34 cellular contexts compared by ENCODE assay signal in the genomic region with DNA sequence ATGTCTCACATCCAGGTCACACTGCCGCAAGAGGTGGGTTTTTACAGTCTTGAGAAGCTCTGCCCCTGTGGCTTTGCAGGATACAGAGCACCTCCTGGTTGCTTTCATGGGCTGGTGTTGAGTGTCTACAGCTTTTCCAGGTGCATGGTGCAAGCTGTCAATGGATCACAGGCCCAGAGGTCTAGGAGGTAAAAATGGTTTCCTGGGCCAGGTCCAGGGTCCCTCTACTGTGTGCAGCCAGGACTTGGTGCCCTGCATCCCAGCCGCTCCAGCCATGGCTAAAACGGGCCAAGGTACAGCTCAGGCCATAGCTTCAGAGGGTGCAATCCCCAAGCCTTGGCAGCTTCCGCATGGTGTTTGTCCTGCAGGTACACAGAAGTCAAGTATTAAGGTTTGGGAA.
"Had no signal": no experiment of that assay in that cellular context is flagged by ENCODE, and none has a peak within 500 bp of the region (broad histone marks: within the 10 kb centered on the region; RNA-seq: fewer than 3 reads in every experiment).

No MANE protein-coding gene starts in this region.

- H3K4me3 ChIP-seq: MG63 had no signal

- H3K27me3 ChIP-seq: MG63 had no signal

- DNase-seq: Karpas-422, MG63, MM.1S, MV-4-11, NCI-H1048, NCI-H1092, NCI-H1092 treated with DMSO at 0.1 percent for 48 hours, NCI-H1105, NCI-H1105 treated with DMSO at 0.1 percent for 48 hours, NCI-H1417, NCI-H1417 treated with DMSO at 0.1 percent for 48 hours, NCI-H1436, NCI-H1436 treated with DMSO at 0.1 percent for 48 hours, NCI-H146, NCI-H1694, NCI-H1694 treated with DMSO at 0.1 percent for 48 hours, NCI-H187, NCI-H187 treated with DMSO at 0.1 percent for 48 hours, NCI-H1930, NCI-H2029, NCI-H2029 treated with DMSO at 0.1 percent for 48 hours, NCI-H2081, NCI-H2081 treated with DMSO at 0.1 percent for 48 hours, NCI-H2107, NCI-H2171, NCI-H2171 treated with DMSO at 0.1 percent for 48 hours, NCI-H2227 treated with DMSO at 0.1 percent for 48 hours, NCI-H226, NCI-H345, NCI-H446, NCI-H446 treated with DMSO at 0.1 percent for 48 hours, NCI-H510A, NCI-H510A treated with DMSO at 0.1 percent for 48 hours had no signal

- H3K4me2 ChIP-seq: KMS-11 had no signal

- H3K36me3 ChIP-seq: MG63 had no signal

- H3K27ac ChIP-seq: KMS-11 had no signal

- H3K9me3 ChIP-seq: MG63 had no signal

- H3K9ac ChIP-seq: KMS-11 had no signal
